Comparison of ENCODE assay signal across 28 cellular contexts in genomic region chr10:106107711-106108110, GRCh38.
DNase-seq lines count a peak whose midpoint lies in the region; ATAC-seq and TF ChIP-seq lines count a peak whose summit lies in the region.
"Had no signal": no experiment of that assay in that cellular context is flagged by ENCODE, and none has a peak within 500 bp of the region (broad histone marks: within the 10 kb centered on the region; RNA-seq: fewer than 3 reads in every experiment).

No MANE protein-coding gene starts in this region.

- H3F3A ChIP-seq in neural progenitor cell (ENCODE audit: low read depth), result no peaks in the 10 kb centered on the region

- no peaks in the 10 kb centered on the region for H3K36me3 ChIP-seq in WERI-Rb-1
- H3K36me3 ChIP-seq in neural progenitor cell, result no peaks in the 10 kb centered on the region
- no peaks in the 10 kb centered on the region for H3K36me3 ChIP-seq in colonic mucosa
- H3K36me3 ChIP-seq: BLaER1 had no signal

- no peaks in the 10 kb centered on the region for H3K79me2 ChIP-seq in neural progenitor cell (ENCODE audit: low read depth)

- H3K27ac ChIP-seq in WERI-Rb-1 (peak overlapping the region; percentile 35; the same call in 1 of the 2 replicates), neural progenitor cell (no peak overlapping the region), colonic mucosa (no peak overlapping the region)
- H3K27ac ChIP-seq: A549, BLaER1, SK-N-MC, VCaP had no signal

- no peaks in the 10 kb centered on the region for H4K20me1 ChIP-seq in neural progenitor cell (ENCODE audit: low read depth)
- H4K20me1 ChIP-seq: BLaER1 had no signal

- no peak for ATAC-seq in HG03025 (IDR thresholded peaks at IDR 0.05; ENCODE audit: low FRiP score, unreplicated experiment)
- ATAC-seq: A549; activated CD8-positive, alpha-beta memory T cell treated with anti-CD3 and anti-CD28 coated beads, Interleukin-2, amount 10 ng/mL, durations not matched to agents 7 days and 5 days; HepG2 had no signal

- no peaks in the 10 kb centered on the region for H3K36me3 Mint-ChIP-seq in neural progenitor cell
- H3K36me3 Mint-ChIP-seq: activated CD8-positive, alpha-beta memory T cell treated with anti-CD3 and anti-CD28 coated beads, Interleukin-2, amount 10 ng/mL, durations not matched to agents 7 days and 5 days; activated naive CD4-positive, alpha-beta T cell treated with anti-CD3 and anti-CD28 coated beads, Interleukin-2, amount 50 U/mL, for 24 hours had no signal

- H3K9me3 Mint-ChIP-seq in neural progenitor cell, result no peaks in the 10 kb centered on the region
- H3K9me3 Mint-ChIP-seq: activated CD4-positive, alpha-beta T cell treated with anti-CD3 and anti-CD28 coated beads, Interleukin-2, amount 10 ng/mL, durations not matched to agents 7 days and 5 days; activated naive CD4-positive, alpha-beta T cell treated with anti-CD3 and anti-CD28 coated beads, Interleukin-2, amount 50 U/mL, for 24 hours had no signal

- no peak for TF ChIP-seq CTCF in WERI-Rb-1 (IDR thresholded peaks at IDR 0.05; ENCODE audit: low read depth, low read length)
- TF ChIP-seq CTCF in neural progenitor cell (IDR thresholded peaks at IDR 0.05), result no peak
- TF ChIP-seq CTCF in colonic mucosa (IDR thresholded peaks at IDR 0.05), result no peak

- intact Hi-C loops in colonic mucosa (cut with DNase I), result no loop called here

- no peak overlapping the region for H2AFZ ChIP-seq in neural progenitor cell (replicated peaks)

- peak overlapping the region; percentile 48 for H3K27ac Mint-ChIP-seq in neural progenitor cell
- H3K27ac Mint-ChIP-seq: activated CD4-positive, alpha-beta T cell treated with anti-CD3 and anti-CD28 coated beads, Interleukin-2, amount 10 ng/mL, durations not matched to agents 7 days and 5 days; activated CD8-positive, alpha-beta memory T cell treated with anti-CD3 and anti-CD28 coated beads, Interleukin-2, amount 10 ng/mL, durations not matched to agents 7 days and 5 days; activated naive CD4-positive, alpha-beta T cell treated with anti-CD3 and anti-CD28 coated beads, Interleukin-2, amount 50 U/mL, for 24 hours had no signal

- H3K4me1 Mint-ChIP-seq in neural progenitor cell, result peaks cover 39% of the 10 kb centered on the region
- H3K4me1 Mint-ChIP-seq: activated CD4-positive, alpha-beta T cell treated with anti-CD3 and anti-CD28 coated beads, Interleukin-2, amount 10 ng/mL, durations not matched to agents 7 days and 5 days; activated CD8-positive, alpha-beta memory T cell treated with anti-CD3 and anti-CD28 coated beads, Interleukin-2, amount 10 ng/mL, durations not matched to agents 7 days and 5 days; activated naive CD4-positive, alpha-beta T cell treated with anti-CD3 and anti-CD28 coated beads, Interleukin-2, amount 50 U/mL, for 24 hours had no signal

- no peaks in the 10 kb centered on the region for H3K9me3 ChIP-seq in WERI-Rb-1 (ENCODE audit: severe bottlenecking)
- H3K9me3 ChIP-seq in neural progenitor cell (ENCODE audit: low read depth), result no peaks in the 10 kb centered on the region
- no peaks in the 10 kb centered on the region for H3K9me3 ChIP-seq in colonic mucosa
- H3K9me3 ChIP-seq: A549, BLaER1 had no signal

- DNase-seq in EH (ENCODE audit: low read depth), result peak; percentile 3
- peak; percentile 14 for DNase-seq in WERI-Rb-1
- DNase-seq in fibroblast of peridontal ligament (ENCODE audit: extremely low read depth), result peak; percentile 25
- no peak for DNase-seq in neural progenitor cell (ENCODE audit: low spot score)
- no peak for DNase-seq in COLO668 (lab: John Stamatoyannopoulos, UW; ENCODE audit: unreplicated experiment)
- DNase-seq in colonic mucosa, result no peak
- DNase-seq in T-helper 2 cell, result no peak
- DNase-seq: activated CD4-positive, alpha-beta T cell treated with anti-CD3 and anti-CD28 coated beads, Interleukin-2, amount 10 ng/mL, durations not matched to agents 7 days and 5 days; activated CD8-positive, alpha-beta memory T cell treated with anti-CD3 and anti-CD28 coated beads, Interleukin-2, amount 10 ng/mL, durations not matched to agents 7 days and 5 days; aorta; Calu3; cerebellar nuclear complex; HCEC 1CT; Kasumi-1; NCI-H187 treated with DMSO at 0.1 percent for 48 hours; NCI-H2227 treated with DMSO at 0.1 percent for 48 hours; NCI-H748 treated with DMSO at 0.1 percent for 48 hours; RPMI8226; small intestine; stimulated activated CD4-positive, alpha-beta T cell treated with anti-CD3 and anti-CD28 coated beads, Interleukin-2, amount 100 ng/mL, for 24 hours; substantia nigra had no signal

- no peak overlapping the region for H3K4me2 ChIP-seq in neural progenitor cell
- H3K4me2 ChIP-seq: A549, BLaER1 had no signal

- H3K4me3 Mint-ChIP-seq in neural progenitor cell, result no peak overlapping the region
- H3K4me3 Mint-ChIP-seq: activated CD4-positive, alpha-beta T cell treated with anti-CD3 and anti-CD28 coated beads, Interleukin-2, amount 10 ng/mL, durations not matched to agents 7 days and 5 days; activated CD8-positive, alpha-beta memory T cell treated with anti-CD3 and anti-CD28 coated beads, Interleukin-2, amount 10 ng/mL, durations not matched to agents 7 days and 5 days; activated naive CD4-positive, alpha-beta T cell treated with anti-CD3 and anti-CD28 coated beads, Interleukin-2, amount 50 U/mL, for 24 hours had no signal

- H3K4me1 ChIP-seq in neural progenitor cell (peaks cover 13% of the 10 kb centered on the region), colonic mucosa (no peaks in the 10 kb centered on the region)
- H3K4me1 ChIP-seq: A549, BLaER1 had no signal

- H3K27me3 Mint-ChIP-seq in neural progenitor cell (ENCODE audit: insufficient read depth, low read depth), result peaks cover 3% of the 10 kb centered on the region
- H3K27me3 Mint-ChIP-seq: activated CD4-positive, alpha-beta T cell treated with anti-CD3 and anti-CD28 coated beads, Interleukin-2, amount 10 ng/mL, durations not matched to agents 7 days and 5 days; activated CD8-positive, alpha-beta memory T cell treated with anti-CD3 and anti-CD28 coated beads, Interleukin-2, amount 10 ng/mL, durations not matched to agents 7 days and 5 days had no signal

- H3K27me3 ChIP-seq in WERI-Rb-1 (ENCODE audit: insufficient read depth, low read depth, severe bottlenecking), result no peaks in the 10 kb centered on the region
- H3K27me3 ChIP-seq in neural progenitor cell, result no peaks in the 10 kb centered on the region
- no peaks in the 10 kb centered on the region for H3K27me3 ChIP-seq in colonic mucosa
- H3K27me3 ChIP-seq: BLaER1 had no signal

- no peak overlapping the region for H3K4me3 ChIP-seq in WERI-Rb-1 (ENCODE audit: low read depth, low read length)
- no peak overlapping the region for H3K4me3 ChIP-seq in neural progenitor cell
- H3K4me3 ChIP-seq in colonic mucosa, result no peak overlapping the region
- H3K4me3 ChIP-seq: A549, BLaER1, SK-N-MC had no signal

- no peak overlapping the region for H3K9ac ChIP-seq in neural progenitor cell
- H3K9ac ChIP-seq in colonic mucosa (ENCODE audit: low read depth in 2 of 2, low read length in 2 of 2), result no peak overlapping the region
- H3K9ac ChIP-seq: BLaER1 had no signal

Comparison
In these comparisons a context has a peak if more than half of its experiments do, and no peak if none do; other contexts are left out.
1. DNase-seq: peak in EH (single experiment), WERI-Rb-1 (single experiment) and fibroblast of peridontal ligament (single experiment); none in neural progenitor cell (single experiment), COLO668 (single experiment), colonic mucosa (single experiment) and T-helper 2 cell (0 of 5).